Comparison of ENCODE assay signal across 10 cellular contexts in the genomic region with DNA sequence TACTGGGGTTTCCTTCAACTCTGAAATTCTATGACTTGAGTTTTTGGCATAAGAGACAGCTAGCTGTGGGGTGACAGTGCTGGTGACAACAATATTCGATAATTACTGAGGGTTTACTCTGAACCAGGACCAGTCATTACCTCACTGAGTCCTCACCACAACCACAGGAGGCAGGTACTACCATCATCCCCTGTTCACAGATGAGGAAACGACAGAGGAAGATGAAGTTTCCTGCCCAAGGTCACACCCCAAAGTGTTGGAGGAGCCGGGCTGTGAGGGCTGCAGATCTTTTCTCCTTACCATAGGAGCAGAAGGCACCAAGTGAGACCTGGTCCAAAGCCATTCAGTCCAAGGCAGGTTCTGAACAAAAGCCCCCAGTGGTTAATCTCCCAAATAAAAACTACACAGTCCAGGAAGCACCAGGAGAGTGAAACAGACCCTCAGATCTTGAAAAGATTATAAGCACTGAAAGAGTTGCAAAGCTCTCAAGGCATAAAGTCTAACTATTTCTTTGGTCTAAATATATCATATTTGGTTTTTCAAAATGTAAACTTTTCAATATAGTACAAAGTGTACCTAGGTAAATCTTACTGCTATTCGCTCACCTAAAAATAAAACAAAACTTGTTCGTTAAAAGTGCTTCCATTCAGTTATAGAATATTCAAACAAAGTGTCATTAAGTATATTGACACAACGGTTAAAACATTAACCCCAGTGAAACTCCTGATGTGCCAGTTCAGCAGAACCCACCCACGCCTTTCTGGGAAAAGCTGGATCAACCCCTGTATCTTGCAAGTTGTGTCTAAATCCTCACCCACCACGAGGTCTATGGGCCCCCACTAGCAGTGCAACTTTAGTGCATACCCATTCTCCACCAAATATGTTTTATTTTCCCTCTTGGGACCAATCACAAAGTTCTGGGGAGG.
A peak's percentile ranks its signal among the peaks of the same experiment; 100 is the strongest.
DNase-seq lines count a peak whose midpoint lies in the region; ATAC-seq, FAIRE-seq and TF ChIP-seq lines count a peak whose summit lies in the region.
"Had no signal": no experiment of that assay in that cellular context is flagged by ENCODE, and none has a peak within 500 bp of the region (broad histone marks: within the 10 kb centered on the region; RNA-seq: fewer than 3 reads in every experiment).

No MANE protein-coding gene starts in this region.

- H3K27ac ChIP-seq in pancreas (peak overlapping the region; percentile 19 to 77 (median 60)), tibial nerve (no peak overlapping the region)

- no peaks in the 10 kb centered on the region for H3K36me3 Mint-ChIP-seq in activated B cell treated with CpG ODN at 0.5 μM for 24 hours (ENCODE audit: low read depth)

- H3K4me1 ChIP-seq in pancreas (peaks cover 37 to 59% (median 39%) of the 10 kb centered on the region in 3 donors), tibial nerve (peaks cover 0 to 4% (median 1%) of the 10 kb centered on the region in 4 donors)
- H3K4me1 ChIP-seq: HAP-1 had no signal

- TF ChIP-seq POLR2A in tibial nerve (IDR thresholded peaks at IDR 0.05) = no peak

- no peak for FAIRE-seq in pancreas (lab: Jason Lieb, UNC)
- FAIRE-seq: G401.6 had no signal

- TF ChIP-seq CTCF in activated B cell treated with CpG ODN at 0.5 μM for 24 hours (IDR thresholded peaks at IDR 0.05) (no peak), pancreas (IDR thresholded peaks at IDR 0.05) (no peak), tibial nerve (IDR thresholded peaks at IDR 0.05) (no peak)

- H3K27ac Mint-ChIP-seq in activated B cell treated with CpG ODN at 0.5 μM for 24 hours = peak overlapping the region; percentile 20

- ATAC-seq in GM18873 (IDR thresholded peaks at IDR 0.05; ENCODE audit: low FRiP score, unreplicated experiment) = peak; percentile 38
- ATAC-seq in GM21825 (IDR thresholded peaks at IDR 0.05; ENCODE audit: unreplicated experiment) = peak; percentile 27
- peak; percentile 7 for ATAC-seq in activated B cell treated with CpG ODN at 0.5 μM for 24 hours (ENCODE audit: low read depth)
- ATAC-seq in pancreas = peak; percentile 78 to 86 (median 85)
- no peak for ATAC-seq in GM19035 (IDR thresholded peaks at IDR 0.05; ENCODE audit: unreplicated experiment)

- H3K4me3 ChIP-seq in pancreas (peak overlapping the region in 1 of 4 donors; percentile 29), tibial nerve (no peak overlapping the region)
- H3K4me3 ChIP-seq: HAP-1 had no signal

- no peaks in the 10 kb centered on the region for H3K27me3 Mint-ChIP-seq in activated B cell treated with CpG ODN at 0.5 μM for 24 hours

- DNase-seq in activated B cell treated with CpG ODN at 0.5 μM for 24 hours = no peak
- peak in 3 of 6 donors; percentile 42 to 66 (median 54) for DNase-seq in pancreas
- no peak for DNase-seq in activated effector memory CD4-positive, alpha-beta T cell treated with Interleukin-2 at 50 U/mL for 16 hours
- no peak for DNase-seq in tibial nerve (ENCODE audit: low spot score in 2 of 2)
- DNase-seq: NCI-H69 had no signal

- CTCF ChIA-PET in activated B cell treated with CpG ODN at 0.5 μM for 24 hours (lab: Charles Lee) = interaction anchor here (0.8 to 3.5 kb wide), 4 partner anchors 13 to 150 kb away, joined by 3 to 18 read pairs (median 7); partner anchors contain the start of gene MOB3B

- no peak overlapping the region for H3K4me3 Mint-ChIP-seq in activated B cell treated with CpG ODN at 0.5 μM for 24 hours

- H3K4me1 Mint-ChIP-seq in activated B cell treated with CpG ODN at 0.5 μM for 24 hours = peaks cover 89% of the 10 kb centered on the region

- intact Hi-C loops in activated B cell treated with CpG ODN at 0.5 μM for 24 hours (cut with micrococcal nuclease) = loop anchor here (2.0 kb wide), 3 partner anchors 13 to 47 kb away; no protein-coding TSS in a partner anchor
- intact Hi-C loops in pancreas (cut with DNase I) = loop anchor here in 1 of 3 donors (10.0 kb wide), 1 partner anchor 55 kb away; no protein-coding TSS in a partner anchor

- TF ChIP-seq EP300 in tibial nerve (IDR thresholded peaks at IDR 0.05) = no peak

- H3K9me3 ChIP-seq in pancreas (no peaks in the 10 kb centered on the region), tibial nerve (no peaks in the 10 kb centered on the region)
- H3K9me3 ChIP-seq: HAP-1 had no signal

- H3K36me3 ChIP-seq in pancreas = no peaks in the 10 kb centered on the region
- H3K36me3 ChIP-seq in tibial nerve = no peaks in the 10 kb centered on the region
- H3K36me3 ChIP-seq: HAP-1 had no signal

- H3K9me3 Mint-ChIP-seq in activated B cell treated with CpG ODN at 0.5 μM for 24 hours = no peaks in the 10 kb centered on the region

- WGBS in pancreas, 2 donors = 11 to 17% methylated on average over 8 of the region's 8 CpGs
- 81 to 84% methylated on average over 8 of the region's 8 CpGs for WGBS in tibial nerve, 2 donors

- H3K27me3 ChIP-seq in pancreas = no peaks in the 10 kb centered on the region
- H3K27me3 ChIP-seq in tibial nerve = no peaks in the 10 kb centered on the region

- POLR2A ChIA-PET in activated B cell treated with CpG ODN at 0.5 μM for 24 hours (lab: Charles Lee) = interaction anchor here (1.0 to 3.3 kb wide), 2 partner anchors 12 to 149 kb away, joined by 3 to 37 read pairs; no protein-coding TSS in a partner anchor

Comparison
In these comparisons a context has a peak if more than half of its experiments do, and no peak if none do; other contexts are left out.
1. H3K27ac ChIP-seq: peak in pancreas (4 of 4); none in tibial nerve (0 of 4).